13 cellular contexts compared by ENCODE assay signal in the genomic region with DNA sequence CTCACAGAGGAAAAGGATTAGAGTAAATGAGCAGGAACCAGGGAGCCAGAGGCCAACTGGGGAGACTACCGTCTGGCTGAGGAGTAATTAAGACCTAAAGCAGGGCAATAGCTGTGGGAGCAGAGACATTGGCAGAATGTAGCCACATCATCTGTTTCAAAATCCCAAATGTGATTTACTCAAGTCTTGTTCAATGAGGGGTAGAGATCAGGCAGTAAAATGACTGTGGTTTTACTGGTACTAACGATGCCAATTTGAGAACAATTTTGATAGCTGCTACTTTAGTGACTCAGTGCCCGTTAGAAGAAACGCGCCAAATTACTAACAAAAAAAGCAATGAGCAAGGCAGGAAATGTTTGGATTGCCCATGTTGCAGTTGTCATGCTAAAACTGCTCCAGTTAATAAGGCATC. TPM values are rescaled to one million over a fixed set of nuclear protein-coding genes. Genes with fewer than 3 reads are reported as not detected.
A peak's percentile ranks its signal among the peaks of the same experiment; 100 is the strongest.
DNase-seq lines count a peak whose midpoint lies in the region; ATAC-seq and TF ChIP-seq lines count a peak whose summit lies in the region.
"Had no signal": no experiment of that assay in that cellular context is flagged by ENCODE, and none has a peak within 500 bp of the region (broad histone marks: within the 10 kb centered on the region; RNA-seq: fewer than 3 reads in every experiment).

No MANE protein-coding gene starts in this region.

- H3K27ac ChIP-seq in neural progenitor cell (no peak overlapping the region), ovary (no peak overlapping the region), uterus (peak overlapping the region in 1 of 2 donors; percentile 1)
- H3K27ac ChIP-seq: adrenal gland had no signal

- H3K9me3 ChIP-seq in neural progenitor cell (ENCODE audit: low read depth): no peaks in the 10 kb centered on the region
- H3K9me3 ChIP-seq in ovary: no peaks in the 10 kb centered on the region
- H3K9me3 ChIP-seq in uterus: no peaks in the 10 kb centered on the region
- H3K9me3 ChIP-seq: adrenal gland had no signal

- intact Hi-C loops in ovary (cut with DNase I): no loop called here
- intact Hi-C loops in uterus (cut with DNase I; ENCODE audit: low total_unique reads): no loop called here

- in situ Hi-C loops in astrocyte of the cerebellum (cut with HindIII; ENCODE audit: low sequenced_read_pairs): no loop called here

- H4K20me1 ChIP-seq in neural progenitor cell (ENCODE audit: low read depth): no peaks in the 10 kb centered on the region

- H3K9me3 Mint-ChIP-seq in neural progenitor cell: peaks cover 6% of the 10 kb centered on the region

- H3F3A ChIP-seq in neural progenitor cell (ENCODE audit: low read depth): peaks cover 8% of the 10 kb centered on the region

- H3K27ac Mint-ChIP-seq in neural progenitor cell: no peak overlapping the region

- peak; percentile 62 for DNase-seq in DMS153 treated with DMSO at 0.1 percent for 48 hours (lab: John Stamatoyannopoulos, UW; ENCODE audit: unreplicated experiment)
- peak; percentile 30 for DNase-seq in NCI-H1694 treated with DMSO at 0.1 percent for 48 hours (lab: John Stamatoyannopoulos, UW)
- peak; percentile 60 for DNase-seq in astrocyte of the cerebellum (ENCODE audit: low read depth)
- DNase-seq in neural progenitor cell (ENCODE audit: low spot score): peak; percentile 65
- DNase-seq in ovary: no peak
- no peak for DNase-seq in KG1 (lab: John Stamatoyannopoulos, UW)
- DNase-seq in uterus: no peak
- DNase-seq: activated CD4-positive, alpha-beta T cell treated with anti-CD3 and anti-CD28 coated beads, Interleukin-2, amount 50 U/mL, for 4 hours; adrenal gland; GDM1; RPMI8226 had no signal

- H3K4me1 Mint-ChIP-seq in neural progenitor cell: peaks cover 7% of the 10 kb centered on the region

- TF ChIP-seq EP300 in ovary (IDR thresholded peaks at IDR 0.05): no peak

- H3K36me3 Mint-ChIP-seq in neural progenitor cell: peaks cover 4% of the 10 kb centered on the region

- H2AFZ ChIP-seq in neural progenitor cell (replicated peaks): no peak overlapping the region

- WGBS in ovary, 3 donors: 78 to 89% (median 82%) methylated on average over 5 of the region's 5 CpGs

- TF ChIP-seq POLR2A in ovary (IDR thresholded peaks at IDR 0.05): no peak
- TF ChIP-seq POLR2A in uterus (IDR thresholded peaks at IDR 0.05): no peak

- H3K4me1 ChIP-seq in neural progenitor cell (peaks cover 16% of the 10 kb centered on the region), ovary (ENCODE audit: insufficient read depth) (no peaks in the 10 kb centered on the region), uterus (no peaks in the 10 kb centered on the region)

- TF ChIP-seq CTCF in astrocyte of the cerebellum (IDR thresholded peaks at IDR 0.05; ENCODE audit: low read depth, low read length, missing control alignments): no peak
- no peak for TF ChIP-seq CTCF in neural progenitor cell (IDR thresholded peaks at IDR 0.05)
- no peak for TF ChIP-seq CTCF in ovary (IDR thresholded peaks at IDR 0.05)
- TF ChIP-seq CTCF in uterus (IDR thresholded peaks at IDR 0.05): no peak

- H3K9ac ChIP-seq in neural progenitor cell: no peak overlapping the region

- no peak overlapping the region for H3K4me3 Mint-ChIP-seq in neural progenitor cell

- no peaks in the 10 kb centered on the region for H3K27me3 Mint-ChIP-seq in neural progenitor cell (ENCODE audit: insufficient read depth, low read depth)

- no peak for ATAC-seq in GM21723 (IDR thresholded peaks at IDR 0.05; ENCODE audit: unreplicated experiment)

- H3K36me3 ChIP-seq in neural progenitor cell (no peaks in the 10 kb centered on the region), ovary (no peaks in the 10 kb centered on the region), uterus (no peaks in the 10 kb centered on the region)
- H3K36me3 ChIP-seq: adrenal gland had no signal

- H3K27me3 ChIP-seq in neural progenitor cell: no peaks in the 10 kb centered on the region
- no peaks in the 10 kb centered on the region for H3K27me3 ChIP-seq in ovary
- H3K27me3 ChIP-seq in uterus: no peaks in the 10 kb centered on the region
- H3K27me3 ChIP-seq: adrenal gland had no signal

- H3K79me2 ChIP-seq in neural progenitor cell (ENCODE audit: low read depth): no peaks in the 10 kb centered on the region

- H3K4me3 ChIP-seq in astrocyte of the cerebellum (ENCODE audit: low read depth, low read length) (no peak overlapping the region), neural progenitor cell (no peak overlapping the region), ovary (no peak overlapping the region), uterus (no peak overlapping the region)
- H3K4me3 ChIP-seq: adrenal gland had no signal

- no peak overlapping the region for H3K4me2 ChIP-seq in neural progenitor cell

RNA-seq across cellular contexts. Expression of a gene that starts 12.7 kb away (rescaled TPM):
- total RNA-seq in neural progenitor cell (ENCODE audit: low replicate concordance) (62.0 and 62.2 TPM in 2 replicates), ovary (10 to 100 TPM; 25.4 to 49.2 (median 29.6) TPM), uterus (100 to 1,000 TPM in 1 of 4 donors, 10 to 100 TPM in 3; 13.2 to 124 (median 28.5) TPM)
- polyA plus RNA-seq in ovary: 10 to 100 TPM; 11.2 to 16.1 TPM

RNA-seq across cellular contexts. Expression of a gene that starts 18.4 kb away (rescaled TPM):
- total RNA-seq in neural progenitor cell (ENCODE audit: low replicate concordance) (0.43 and 0.60 TPM in 2 replicates), ovary (1 to 10 TPM in 6 of 7 donors, under 1 TPM in 1; 0.87 to 3.2 (median 1.4) TPM), uterus (1 to 10 TPM in 2 of 4 donors, under 1 TPM in 2; 0.26 to 6.8 (median 1.7) TPM)
- 1 to 10 TPM in 1 of 2 donors, under 1 TPM in 1; 0.29 to 4.2 TPM for polyA plus RNA-seq in ovary
- total RNA-seq: glomerular endothelial cell had no signal

Comparison
In these comparisons a context has a peak if more than half of its experiments do, and no peak if none do; other contexts are left out.
1. DNase-seq: peak in DMS153 treated with DMSO at 0.1 percent for 48 hours (single experiment), NCI-H1694 treated with DMSO at 0.1 percent for 48 hours (single experiment), astrocyte of the cerebellum (single experiment) and neural progenitor cell (single experiment); none in ovary (0 of 5), KG1 (single experiment) and uterus (0 of 2).